In the genomic region with DNA sequence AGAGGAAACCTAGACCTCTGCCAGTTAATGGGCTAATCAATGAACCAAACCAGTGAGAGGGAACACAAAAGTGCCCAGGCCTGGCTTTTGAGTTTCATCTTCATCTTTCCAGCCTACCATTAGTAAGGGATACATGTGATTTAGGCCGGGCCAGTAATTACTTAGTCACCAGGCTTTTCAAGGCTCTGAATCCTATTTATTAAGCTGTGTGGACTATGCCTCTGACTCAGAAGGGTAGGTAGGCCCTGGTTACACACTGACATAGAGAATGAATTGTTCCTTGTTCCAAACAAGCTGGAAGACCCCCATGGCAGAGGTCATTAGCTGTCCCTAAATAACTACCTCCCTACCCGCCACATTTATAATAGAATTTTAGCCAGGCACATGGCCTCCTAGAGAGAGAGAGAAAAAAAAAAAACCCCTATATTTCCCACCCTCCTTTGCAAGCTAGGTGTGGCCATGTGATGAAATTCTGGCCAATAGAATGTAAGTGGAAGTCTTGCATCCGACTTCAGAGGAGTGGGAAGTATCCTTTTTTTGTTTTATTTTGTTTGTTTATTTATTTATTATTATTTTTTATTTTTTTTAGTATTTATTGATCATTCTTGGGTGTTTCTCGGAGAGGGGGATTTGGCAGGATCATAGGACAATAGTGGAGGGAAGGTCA, we compare ENCODE assay signal across 25 cellular contexts.
DNase-seq lines count a peak whose midpoint lies in the region; ATAC-seq, FAIRE-seq and TF ChIP-seq lines count a peak whose summit lies in the region.
"Had no signal": no experiment of that assay in that cellular context is flagged by ENCODE, and none has a peak within 500 bp of the region (broad histone marks: within the 10 kb centered on the region; RNA-seq: fewer than 3 reads in every experiment).

No MANE protein-coding gene starts in this region.

- H3K9ac ChIP-seq in K562 (ENCODE audit: insufficient read depth in 1 of 2, low read depth in 2 of 2, low read length in 2 of 2) (no peak overlapping the region), mesenchymal stem cell (ENCODE audit: low read length) (peak overlapping the region; percentile 36)

- H3K14ac ChIP-seq in mesenchymal stem cell (ENCODE audit: low read length in 2 of 2): no peak overlapping the region

- no peak overlapping the region for H2BK15ac ChIP-seq in mesenchymal stem cell (ENCODE audit: low read depth, poor library complexity, severe bottlenecking)

- DNase-seq in EH (ENCODE audit: low read depth) (peak; percentile 10), MG63 (peak; percentile 9), K562 (ENCODE audit: extremely low read depth in 1 of 4, low spot score in 3 of 4) (no peak), mesenchymal stem cell (no peak), T-helper 9 cell (no peak), cerebellum (ENCODE audit: low spot score) (no peak), head of caudate nucleus (no peak)
- DNase-seq: activated CD4-positive, alpha-beta T cell treated with anti-CD3 and anti-CD28 coated beads, Interleukin-2, amount 10 ng/mL, durations not matched to agents 24 days and 14 days; activated naive CD8-positive, alpha-beta T cell treated with anti-CD3 and anti-CD28 coated beads for 36 hours; AML-193; midbrain; MM.1S; NCI-H1436; NCI-H524 treated with DMSO at 0.1 percent for 48 hours; SHP77; stimulated activated CD4-positive, alpha-beta T cell treated with anti-CD3 and anti-CD28 coated beads, Interleukin-2, amount 100 ng/mL, for 48 hours; stimulated activated naive CD8-positive, alpha-beta T cell treated with anti-CD3 and anti-CD28 coated beads, Interleukin-15, Interleukin-2, amounts not matched to agents 100 U/mL and 50 U/mL, for 24 hours; T-cell; transverse colon had no signal

- H3K79me2 ChIP-seq in K562 (ENCODE audit: control insufficient read depth, insufficient read depth, low read length): no peaks in the 10 kb centered on the region

- no peaks in the 10 kb centered on the region for H3K36me3 ChIP-seq in MG63
- H3K36me3 ChIP-seq in K562 (ENCODE audit: control insufficient read depth, insufficient read depth, low read length): no peaks in the 10 kb centered on the region
- no peaks in the 10 kb centered on the region for H3K36me3 ChIP-seq in mesenchymal stem cell (ENCODE audit: control insufficient read depth in 1 of 2, insufficient read depth in 2 of 2, low read depth in 1 of 2, low read length in 2 of 2)
- H3K36me3 ChIP-seq: cardiac muscle cell, HAP-1, transverse colon had no signal

- H3K18ac ChIP-seq in mesenchymal stem cell (ENCODE audit: low read depth in 1 of 2, low read length in 2 of 2): no peak overlapping the region

- no peak overlapping the region for H2AK5ac ChIP-seq in mesenchymal stem cell (ENCODE audit: low read length, severe bottlenecking)

- TF ChIP-seq CTCF in K562 (IDR thresholded peaks at IDR 0.05 in 2 of 3, conservative IDR thresholded peaks at IDR 0.05 in 1 of 3; ENCODE audit: insufficient read depth in 2 of 3, low read depth in 1 of 3, low read length in 3 of 3): no peak

- 63% methylated on average over 4 of the region's 4 CpGs for WGBS in K562 (ENCODE audit: insufficient coverage, low coverage, missing lambda C conversion rate)
- no CpG with 5 or more reads among the region's 4 CpGs for WGBS in mesenchymal stem cell

- intact Hi-C loops in K562 (cut with micrococcal nuclease) (no loop called here), head of caudate nucleus (cut with DNase I) (no loop called here)

- H3K27me3 ChIP-seq in MG63 (no peaks in the 10 kb centered on the region), K562 (ENCODE audit: control insufficient read depth in 2 of 2, insufficient read depth in 2 of 2, low read length in 2 of 2) (no peaks in the 10 kb centered on the region), mesenchymal stem cell (ENCODE audit: control insufficient read depth in 1 of 2, insufficient read depth in 1 of 2, low read length in 2 of 2) (peaks cover 0 to 6% of the 10 kb centered on the region in 2 experiments)
- H3K27me3 ChIP-seq: cardiac muscle cell, transverse colon had no signal

- H3K23ac ChIP-seq in mesenchymal stem cell (ENCODE audit: low read length in 2 of 2): no peak overlapping the region

- peaks cover 2 to 7% of the 10 kb centered on the region in 2 experiments; a peak in 3 of 5 replicates for H3K4me1 ChIP-seq in K562 (replicated peaks in 1 of 2; ENCODE audit: control insufficient read depth in 2 of 2, insufficient read depth in 2 of 2, low read length in 2 of 2)
- H3K4me1 ChIP-seq in mesenchymal stem cell (ENCODE audit: control insufficient read depth, insufficient read depth, low read depth, low read length): no peaks in the 10 kb centered on the region
- H3K4me1 ChIP-seq: HAP-1, transverse colon had no signal

- H2AFZ ChIP-seq in K562 (ENCODE audit: low read depth, low read length) (peak overlapping the region; percentile 55), mesenchymal stem cell (ENCODE audit: low read depth, low read length) (no peak overlapping the region)

- H3K9me3 ChIP-seq in MG63 (no peaks in the 10 kb centered on the region), K562 (replicated peaks; ENCODE audit: control insufficient read depth, insufficient read depth, low read depth, low read length) (no peaks in the 10 kb centered on the region), mesenchymal stem cell (ENCODE audit: control insufficient read depth, low read length) (peaks cover 9% of the 10 kb centered on the region)
- H3K9me3 ChIP-seq: HAP-1, transverse colon had no signal

- no peak overlapping the region for H3K27ac ChIP-seq in K562 (ENCODE audit: extremely low read depth, low read depth, low read length)
- no peak overlapping the region for H3K27ac ChIP-seq in mesenchymal stem cell (ENCODE audit: low read length, poor library complexity, severe bottlenecking)
- H3K27ac ChIP-seq: cardiac muscle cell, transverse colon had no signal

- FAIRE-seq in K562 (lab: Jason Lieb, UNC): no peak

- no peak overlapping the region for H3K4ac ChIP-seq in mesenchymal stem cell (ENCODE audit: low read depth in 1 of 2, low read length in 2 of 2)

- no peaks in the 10 kb centered on the region for H4K20me1 ChIP-seq in K562 (replicated peaks; ENCODE audit: control insufficient read depth, insufficient read depth, low read length)

- in situ Hi-C loops in K562 (cut with MboI): no loop called here

- no peak overlapping the region for H2BK12ac ChIP-seq in mesenchymal stem cell (ENCODE audit: low read length in 2 of 2)

- CTCF ChIA-PET in K562 (lab: Yijun Ruan, JAX; ENCODE audit: low intra/inter-chr PET ratio): no interaction called here

- POLR2A ChIA-PET in K562 (lab: Yijun Ruan, JAX): no interaction called here

- BruUV-seq in K562 (replicated peaks; lab: Mats Ljungman, UMichigan): no TSS peak

- H4K91ac ChIP-seq in mesenchymal stem cell (ENCODE audit: low read length): no peak overlapping the region

- TF ChIP-seq RAD21 in K562 (CRISPR knock-in tag; conservative IDR thresholded peaks at IDR 0.05 in 1 of 2, IDR thresholded peaks at IDR 0.05 in 1 of 2): no peak

- TF ChIP-seq EP300 in K562 (IDR thresholded peaks at IDR 0.05; ENCODE audit: low read length): no peak

- H2BK120ac ChIP-seq in mesenchymal stem cell (ENCODE audit: low read depth, low read length): no peak overlapping the region

- no peak overlapping the region for H3K4me2 ChIP-seq in K562 (ENCODE audit: insufficient read depth, low read length)
- H3K4me2 ChIP-seq in mesenchymal stem cell (ENCODE audit: low read length, poor library complexity, severe bottlenecking): no peak overlapping the region

- ATAC-seq in K562 (peak; percentile 67), GM19452 (IDR thresholded peaks at IDR 0.05; ENCODE audit: unreplicated experiment) (no peak)
- ATAC-seq: activated T-helper 17 cell treated with anti-CD3 and anti-CD28 coated beads, Interleukin-2, amount 50 U/mL, for 72 hours; left lobe of liver; natural killer cell treated with Interleukin-12 subunit alpha and Interleukin-12 subunit beta and Interleukin-15 and Interleukin-18, amount 100 ng/mL, for 72 hours; stimulated activated naive CD8-positive, alpha-beta T cell treated with anti-CD3 and anti-CD28 coated beads, Interleukin-15, Interleukin-2, amounts not matched to agents 100 U/mL and 50 U/mL, for 24 hours; T-cell had no signal

- H3K9me1 ChIP-seq in K562 (ENCODE audit: control insufficient read depth, insufficient read depth, low read length): no peaks in the 10 kb centered on the region

- H3K4me3 ChIP-seq in MG63: no peak overlapping the region
- no peak overlapping the region for H3K4me3 ChIP-seq in K562
- H3K4me3 ChIP-seq in mesenchymal stem cell (ENCODE audit: insufficient read depth in 1 of 2, low read depth in 1 of 2, low read length in 2 of 2): no peak overlapping the region
- H3K4me3 ChIP-seq: cardiac muscle cell, HAP-1, transverse colon had no signal

- no peak overlapping the region for H2BK5ac ChIP-seq in mesenchymal stem cell (ENCODE audit: low read depth, low read length, poor library complexity, severe bottlenecking)

- H3K79me1 ChIP-seq in mesenchymal stem cell (replicated peaks; ENCODE audit: low read length, poor library complexity, severe bottlenecking): no peaks in the 10 kb centered on the region

- TF ChIP-seq POLR2A in K562 (conservative IDR thresholded peaks at IDR 0.05): no peak

- no peak overlapping the region for H4K8ac ChIP-seq in mesenchymal stem cell (ENCODE audit: low read length)

TF ChIP-seq in K562, 482 proteins besides CTCF, POLR2A, EP300 and RAD21:
- no peak for TF ChIP-seq HSF4 (CRISPR knock-in tag; IDR thresholded peaks at IDR 0.05; ENCODE audit: borderline replicate concordance)
- peak; percentile 79 for TF ChIP-seq NFYB (IDR thresholded peaks at IDR 0.05; ENCODE audit: extremely low read depth, insufficient read length)
- peak; percentile 63 for TF ChIP-seq USF2 (CRISPR knock-in tag; IDR thresholded peaks at IDR 0.05)
- no peak for TF ChIP-seq NCOA6 (IDR thresholded peaks at IDR 0.05)
- TF ChIP-seq TAF7 (tag; IDR thresholded peaks at IDR 0.05): no peak
- no peak for TF ChIP-seq SRSF9 (IDR thresholded peaks at IDR 0.05; ENCODE audit: borderline replicate concordance, low read depth, low read length)
- TF ChIP-seq RBM25 (IDR thresholded peaks at IDR 0.05; ENCODE audit: low read depth, low read length, severe bottlenecking): peak; percentile 35

Comparison
In these comparisons a context has a peak if more than half of its experiments do, and no peak if none do; other contexts are left out.
1. DNase-seq: peak in EH (single experiment) and MG63 (single experiment); none in K562 (0 of 4), mesenchymal stem cell (single experiment), T-helper 9 cell (single experiment), cerebellum (single experiment) and head of caudate nucleus (0 of 42).